ENCODE assay signal across 1 cellular context in genomic region chr16:85670840-85671239, GRCh38.
TF ChIP-seq lines count a peak whose summit lies in the region.

No MANE protein-coding gene starts in this region.

TF ChIP-seq in WTC11, 78 proteins besides CTCF, POLR2A, EP300 and RAD21:
- TF ChIP-seq, protein P1, sequence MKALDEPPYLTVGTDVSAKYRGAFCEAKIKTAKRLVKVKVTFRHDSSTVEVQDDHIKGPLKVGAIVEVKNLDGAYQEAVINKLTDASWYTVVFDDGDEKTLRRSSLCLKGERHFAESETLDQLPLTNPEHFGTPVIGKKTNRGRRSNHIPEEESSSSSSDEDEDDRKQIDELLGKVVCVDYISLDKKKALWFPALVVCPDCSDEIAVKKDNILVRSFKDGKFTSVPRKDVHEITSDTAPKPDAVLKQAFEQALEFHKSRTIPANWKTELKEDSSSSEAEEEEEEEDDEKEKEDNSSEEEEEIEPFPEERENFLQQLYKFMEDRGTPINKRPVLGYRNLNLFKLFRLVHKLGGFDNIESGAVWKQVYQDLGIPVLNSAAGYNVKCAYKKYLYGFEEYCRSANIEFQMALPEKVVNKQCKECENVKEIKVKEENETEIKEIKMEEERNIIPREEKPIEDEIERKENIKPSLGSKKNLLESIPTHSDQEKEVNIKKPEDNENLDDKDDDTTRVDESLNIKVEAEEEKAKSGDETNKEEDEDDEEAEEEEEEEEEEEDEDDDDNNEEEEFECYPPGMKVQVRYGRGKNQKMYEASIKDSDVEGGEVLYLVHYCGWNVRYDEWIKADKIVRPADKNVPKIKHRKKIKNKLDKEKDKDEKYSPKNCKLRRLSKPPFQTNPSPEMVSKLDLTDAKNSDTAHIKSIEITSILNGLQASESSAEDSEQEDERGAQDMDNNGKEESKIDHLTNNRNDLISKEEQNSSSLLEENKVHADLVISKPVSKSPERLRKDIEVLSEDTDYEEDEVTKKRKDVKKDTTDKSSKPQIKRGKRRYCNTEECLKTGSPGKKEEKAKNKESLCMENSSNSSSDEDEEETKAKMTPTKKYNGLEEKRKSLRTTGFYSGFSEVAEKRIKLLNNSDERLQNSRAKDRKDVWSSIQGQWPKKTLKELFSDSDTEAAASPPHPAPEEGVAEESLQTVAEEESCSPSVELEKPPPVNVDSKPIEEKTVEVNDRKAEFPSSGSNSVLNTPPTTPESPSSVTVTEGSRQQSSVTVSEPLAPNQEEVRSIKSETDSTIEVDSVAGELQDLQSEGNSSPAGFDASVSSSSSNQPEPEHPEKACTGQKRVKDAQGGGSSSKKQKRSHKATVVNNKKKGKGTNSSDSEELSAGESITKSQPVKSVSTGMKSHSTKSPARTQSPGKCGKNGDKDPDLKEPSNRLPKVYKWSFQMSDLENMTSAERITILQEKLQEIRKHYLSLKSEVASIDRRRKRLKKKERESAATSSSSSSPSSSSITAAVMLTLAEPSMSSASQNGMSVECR (CRISPR knock-in tag; IDR thresholded peaks at IDR 0.05; ENCODE audit: borderline replicate concordance), result no peak
- TF ChIP-seq ZNF396 (CRISPR knock-in tag; IDR thresholded peaks at IDR 0.05; ENCODE audit: borderline replicate concordance), result no peak
- TF ChIP-seq SMAD3 (CRISPR knock-in tag; IDR thresholded peaks at IDR 0.05; ENCODE audit: borderline replicate concordance), result no peak
- TF ChIP-seq FOXP4 (CRISPR knock-in tag; IDR thresholded peaks at IDR 0.05), result no peak
- TF ChIP-seq, protein P2, sequence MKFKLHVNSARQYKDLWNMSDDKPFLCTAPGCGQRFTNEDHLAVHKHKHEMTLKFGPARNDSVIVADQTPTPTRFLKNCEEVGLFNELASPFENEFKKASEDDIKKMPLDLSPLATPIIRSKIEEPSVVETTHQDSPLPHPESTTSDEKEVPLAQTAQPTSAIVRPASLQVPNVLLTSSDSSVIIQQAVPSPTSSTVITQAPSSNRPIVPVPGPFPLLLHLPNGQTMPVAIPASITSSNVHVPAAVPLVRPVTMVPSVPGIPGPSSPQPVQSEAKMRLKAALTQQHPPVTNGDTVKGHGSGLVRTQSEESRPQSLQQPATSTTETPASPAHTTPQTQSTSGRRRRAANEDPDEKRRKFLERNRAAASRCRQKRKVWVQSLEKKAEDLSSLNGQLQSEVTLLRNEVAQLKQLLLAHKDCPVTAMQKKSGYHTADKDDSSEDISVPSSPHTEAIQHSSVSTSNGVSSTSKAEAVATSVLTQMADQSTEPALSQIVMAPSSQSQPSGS (CRISPR knock-in tag; IDR thresholded peaks at IDR 0.05; ENCODE audit: borderline replicate concordance, low read depth), result no peak
- no peak for TF ChIP-seq JAZF1 (CRISPR knock-in tag; IDR thresholded peaks at IDR 0.05)
- TF ChIP-seq TEAD4 (CRISPR knock-in tag; IDR thresholded peaks at IDR 0.05), result no peak
- TF ChIP-seq, protein P3, sequence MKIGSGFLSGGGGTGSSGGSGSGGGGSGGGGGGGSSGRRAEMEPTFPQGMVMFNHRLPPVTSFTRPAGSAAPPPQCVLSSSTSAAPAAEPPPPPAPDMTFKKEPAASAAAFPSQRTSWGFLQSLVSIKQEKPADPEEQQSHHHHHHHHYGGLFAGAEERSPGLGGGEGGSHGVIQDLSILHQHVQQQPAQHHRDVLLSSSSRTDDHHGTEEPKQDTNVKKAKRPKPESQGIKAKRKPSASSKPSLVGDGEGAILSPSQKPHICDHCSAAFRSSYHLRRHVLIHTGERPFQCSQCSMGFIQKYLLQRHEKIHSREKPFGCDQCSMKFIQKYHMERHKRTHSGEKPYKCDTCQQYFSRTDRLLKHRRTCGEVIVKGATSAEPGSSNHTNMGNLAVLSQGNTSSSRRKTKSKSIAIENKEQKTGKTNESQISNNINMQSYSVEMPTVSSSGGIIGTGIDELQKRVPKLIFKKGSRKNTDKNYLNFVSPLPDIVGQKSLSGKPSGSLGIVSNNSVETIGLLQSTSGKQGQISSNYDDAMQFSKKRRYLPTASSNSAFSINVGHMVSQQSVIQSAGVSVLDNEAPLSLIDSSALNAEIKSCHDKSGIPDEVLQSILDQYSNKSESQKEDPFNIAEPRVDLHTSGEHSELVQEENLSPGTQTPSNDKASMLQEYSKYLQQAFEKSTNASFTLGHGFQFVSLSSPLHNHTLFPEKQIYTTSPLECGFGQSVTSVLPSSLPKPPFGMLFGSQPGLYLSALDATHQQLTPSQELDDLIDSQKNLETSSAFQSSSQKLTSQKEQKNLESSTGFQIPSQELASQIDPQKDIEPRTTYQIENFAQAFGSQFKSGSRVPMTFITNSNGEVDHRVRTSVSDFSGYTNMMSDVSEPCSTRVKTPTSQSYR (CRISPR knock-in tag; IDR thresholded peaks at IDR 0.05), result no peak
- no peak for TF ChIP-seq USF1 (CRISPR knock-in tag; IDR thresholded peaks at IDR 0.05)
- no peak for TF ChIP-seq ZNF138 (CRISPR knock-in tag; conservative IDR thresholded peaks at IDR 0.05)
- TF ChIP-seq RORB (CRISPR knock-in tag; IDR thresholded peaks at IDR 0.05), result no peak
TF ChIP-seq in WTC11: peak in this region for 0.
